ENCODE assay signal across 9 cellular contexts in genomic region chr20:63522091-63522868, GRCh38. TPM values are rescaled to one million over a fixed set of nuclear protein-coding genes. Genes with fewer than 3 reads are reported as not detected.
DNase-seq lines count a peak whose midpoint lies in the region; ATAC-seq and TF ChIP-seq lines count a peak whose summit lies in the region.
"Had no signal": no experiment of that assay in that cellular context is flagged by ENCODE, and none has a peak within 500 bp of the region (broad histone marks: within the 10 kb centered on the region; RNA-seq: fewer than 3 reads in every experiment).

No MANE protein-coding gene starts in this region.

- no peaks in the 10 kb centered on the region for H3K27me3 ChIP-seq in CD8-positive, alpha-beta memory T cell (ENCODE audit: insufficient read depth, low read length, poor library complexity, severe bottlenecking)
- H3K27me3 ChIP-seq in esophagus muscularis mucosa = no peaks in the 10 kb centered on the region
- H3K27me3 ChIP-seq in osteoblast (ENCODE audit: insufficient read depth, low read length) = peaks cover 4% of the 10 kb centered on the region

- no peaks in the 10 kb centered on the region for H3K27me3 Mint-ChIP-seq in CD8-positive, alpha-beta memory T cell
- H3K27me3 Mint-ChIP-seq in T-cell = no peaks in the 10 kb centered on the region

- peaks cover 0 to 3% (median 0%) of the 10 kb centered on the region in 5 donors for H3K9me3 Mint-ChIP-seq in CD8-positive, alpha-beta memory T cell
- no peaks in the 10 kb centered on the region for H3K9me3 Mint-ChIP-seq in T-cell

- TF ChIP-seq POLR2A in esophagus muscularis mucosa (IDR thresholded peaks at IDR 0.05; ENCODE audit: low read depth) = no peak

- peak overlapping the region; percentile 56 to 74 (median 66) for H3K4me3 Mint-ChIP-seq in CD8-positive, alpha-beta memory T cell
- H3K4me3 Mint-ChIP-seq in T-cell = peak overlapping the region; percentile 64 to 76 (median 70)

- POLR2A ChIA-PET in CD8-positive, alpha-beta memory T cell (lab: Charles Lee) = interaction anchor here (0.6 to 3.1 kb wide), 8 partner anchors 12 to 435 kb away, joined by 3 to 31 read pairs (median 3); partner anchors contain the start of genes GMEB2, PTK6, STMN3 and TPD52L2
- POLR2A ChIA-PET in T-cell (lab: Charles Lee) = interaction anchor here in 1 of 2 donors (0.6 to 0.7 kb wide), 2 partner anchors 314 to 417 kb away, joined by 3 to 4 read pairs; no protein-coding TSS in a partner anchor

- peaks cover 14% of the 10 kb centered on the region for H3K36me3 ChIP-seq in CD8-positive, alpha-beta memory T cell (ENCODE audit: insufficient read depth, low read length)
- H3K36me3 ChIP-seq in esophagus muscularis mucosa (peaks cover 0 to 21% (median 9%) of the 10 kb centered on the region in 4 donors), osteoblast (ENCODE audit: insufficient read depth, low read length) (peaks cover 19% of the 10 kb centered on the region)

- peaks cover 14% of the 10 kb centered on the region for H3K79me2 ChIP-seq in osteoblast (ENCODE audit: insufficient read depth, low read length)

- WGBS in esophagus muscularis mucosa = 71% methylated on average over 12 of the region's 13 CpGs

- H3K4me1 ChIP-seq in CD8-positive, alpha-beta memory T cell (ENCODE audit: insufficient read depth, low read length) = peaks cover 20% of the 10 kb centered on the region
- H3K4me1 ChIP-seq in esophagus muscularis mucosa (peaks cover 28 to 40% (median 35%) of the 10 kb centered on the region in 4 donors), osteoblast (ENCODE audit: insufficient read depth, low read length) (peaks cover 15% of the 10 kb centered on the region)

- TF ChIP-seq EP300 in esophagus muscularis mucosa (IDR thresholded peaks at IDR 0.05) = no peak

- H3K9me3 ChIP-seq in CD8-positive, alpha-beta memory T cell (ENCODE audit: low read length) = no peaks in the 10 kb centered on the region
- H3K9me3 ChIP-seq in esophagus muscularis mucosa (no peaks in the 10 kb centered on the region), osteoblast (ENCODE audit: low read depth, low read length) (no peaks in the 10 kb centered on the region)

- H2AFZ ChIP-seq in osteoblast (ENCODE audit: low read length) = no peak overlapping the region

- no peak overlapping the region for H3K4me3 ChIP-seq in CD8-positive, alpha-beta memory T cell (ENCODE audit: low read length)
- peak overlapping the region in 3 of 4 donors; percentile 86 to 97 (median 89) for H3K4me3 ChIP-seq in esophagus muscularis mucosa
- H3K4me3 ChIP-seq in osteoblast (ENCODE audit: insufficient read depth, low read length) = peak overlapping the region; percentile 53

- no peak for TF ChIP-seq CTCF in esophagus muscularis mucosa (IDR thresholded peaks at IDR 0.05)
- no peak for TF ChIP-seq CTCF in osteoblast (IDR thresholded peaks at IDR 0.05; ENCODE audit: extremely low read depth, low read depth, low read length)

- DNase-seq in CD8-positive, alpha-beta memory T cell = peak in 1 of 5 donors; percentile 48
- DNase-seq in T-cell = no peak
- DNase-seq in esophagus muscularis mucosa (ENCODE audit: extremely low spot score) = no peak
- DNase-seq in osteoblast (ENCODE audit: insufficient read length, low spot score, missing footprints) = peak; percentile 90
- DNase-seq in NCI-H69 (lab: John Stamatoyannopoulos, UW) = no peak
- no peak for DNase-seq in COLO829 (ENCODE audit: low spot score)
- DNase-seq in NCI-H1092 treated with DMSO at 0.1 percent for 48 hours (lab: John Stamatoyannopoulos, UW) = no peak

- no peak for ATAC-seq in T-cell (replicated peaks in 1 of 4)
- ATAC-seq in activated CD4-positive, CD25-positive, alpha-beta regulatory T cell treated with anti-CD3 and anti-CD28 coated beads, Interleukin-2, amount 50 U/mL, for 24 hours = no peak

- H3K27ac Mint-ChIP-seq in CD8-positive, alpha-beta memory T cell = peak overlapping the region in 6 of 8 donors; percentile 55 to 84 (median 74)
- peak overlapping the region; percentile 58 to 72 for H3K27ac Mint-ChIP-seq in T-cell

- CTCF ChIA-PET in CD8-positive, alpha-beta memory T cell (lab: Charles Lee) = interaction anchor here (0.7 to 3.1 kb wide), 10 partner anchors 9 to 451 kb away, joined by 3 to 20 read pairs (median 3); partner anchors contain the start of genes PTK6 and RTEL1
- CTCF ChIA-PET in T-cell (lab: Charles Lee) = interaction anchor here in 1 of 2 donors (0.6 kb wide), 1 partner anchor 325 kb away, joined by 3 read pairs; no protein-coding TSS in a partner anchor

- H3K27ac ChIP-seq in CD8-positive, alpha-beta memory T cell (ENCODE audit: low read depth, low read length) = no peak overlapping the region
- H3K27ac ChIP-seq in esophagus muscularis mucosa (replicated peaks in 1 of 4) (peak overlapping the region in 2 of 4 donors; percentile 95 to 98), osteoblast (ENCODE audit: low read depth, low read length) (no peak overlapping the region)
- H3K27ac ChIP-seq: SK-N-MC had no signal

- H3K4me1 Mint-ChIP-seq in CD8-positive, alpha-beta memory T cell = peaks cover 8 to 34% (median 10%) of the 10 kb centered on the region in 3 donors
- peaks cover 17 to 36% (median 20%) of the 10 kb centered on the region in 3 donors for H3K4me1 Mint-ChIP-seq in T-cell

- H4K20me1 ChIP-seq in osteoblast (ENCODE audit: insufficient read depth, low read length) = peaks cover 36% of the 10 kb centered on the region

- intact Hi-C loops in esophagus muscularis mucosa (cut with DNase I) = no loop called here

- peak overlapping the region; percentile 95 for H3K4me2 ChIP-seq in osteoblast (ENCODE audit: insufficient read depth, low read length)

- peaks cover 5 to 25% (median 7%) of the 10 kb centered on the region in 3 donors for H3K36me3 Mint-ChIP-seq in CD8-positive, alpha-beta memory T cell
- peaks cover 9% of the 10 kb centered on the region for H3K36me3 Mint-ChIP-seq in T-cell

RNA-seq across cellular contexts. Expression of gene PPDPF, which starts 1.7 kb away (rescaled TPM):
- total RNA-seq in CD8-positive, alpha-beta memory T cell = 100 to 1,000 TPM; 207 to 218 TPM
- polyA plus RNA-seq in CD8-positive, alpha-beta memory T cell = 137 TPM
- total RNA-seq in T-cell (100 to 1,000 TPM; 147 to 320 (median 300) TPM), esophagus muscularis mucosa (100 to 1,000 TPM; 150 to 291 (median 270) TPM), osteoblast (52.2 and 85.4 TPM in 2 replicates)

RNA-seq across cellular contexts. Expression of gene PTK6, which starts 14.9 kb away (rescaled TPM):
- under 1 TPM; 0.18 to 0.31 TPM for total RNA-seq in CD8-positive, alpha-beta memory T cell
- 0.16 TPM for polyA plus RNA-seq in CD8-positive, alpha-beta memory T cell
- under 1 TPM; 0.15 to 0.47 (median 0.23) TPM for total RNA-seq in T-cell
- total RNA-seq in esophagus muscularis mucosa = 1 to 10 TPM in 1 of 4 donors, under 1 TPM in 3; 0.06 to 1.2 (median 0.23) TPM
- under 0.01 TPM in 1 of 2 replicates, not detected in the other for total RNA-seq in osteoblast

RNA-seq across cellular contexts. Expression of gene EEF1A2, which starts 23.4 kb away (rescaled TPM):
- under 1 TPM in 1 of 2 experiments, not detected in 1; 0.20 TPM for total RNA-seq in CD8-positive, alpha-beta memory T cell
- 0.17 TPM for polyA plus RNA-seq in CD8-positive, alpha-beta memory T cell
- total RNA-seq in T-cell (1 to 10 TPM in 3 of 5 donors, under 1 TPM in 2; 0.50 to 3.1 (median 1.1) TPM), esophagus muscularis mucosa (10 to 100 TPM in 1 of 4 donors, 1 to 10 TPM in 3; 1.7 to 17.8 (median 7.4) TPM), osteoblast (not detected in 2 replicates)

RNA-seq across cellular contexts. Expression of gene SRMS, which starts 25.3 kb away (rescaled TPM):
- not detected for total RNA-seq in CD8-positive, alpha-beta memory T cell
- not detected for polyA plus RNA-seq in CD8-positive, alpha-beta memory T cell
- total RNA-seq in T-cell (not detected), esophagus muscularis mucosa (not detected), osteoblast (not detected in 2 replicates)

RNA-seq across cellular contexts. Expression of gene FNDC11, which starts 31.7 kb away (rescaled TPM):
- total RNA-seq in CD8-positive, alpha-beta memory T cell = under 1 TPM; 0.13 to 0.26 TPM
- not detected for polyA plus RNA-seq in CD8-positive, alpha-beta memory T cell
- total RNA-seq in T-cell = 1 to 10 TPM in 2 of 5 donors, under 1 TPM in 3; 0.38 to 1.8 (median 0.70) TPM
- under 1 TPM; 0.23 to 0.83 (median 0.44) TPM for total RNA-seq in esophagus muscularis mucosa
- under 0.01 TPM in 1 of 2 replicates, not detected in the other for total RNA-seq in osteoblast
